24 cellular contexts compared by ENCODE assay signal in the genomic region with DNA sequence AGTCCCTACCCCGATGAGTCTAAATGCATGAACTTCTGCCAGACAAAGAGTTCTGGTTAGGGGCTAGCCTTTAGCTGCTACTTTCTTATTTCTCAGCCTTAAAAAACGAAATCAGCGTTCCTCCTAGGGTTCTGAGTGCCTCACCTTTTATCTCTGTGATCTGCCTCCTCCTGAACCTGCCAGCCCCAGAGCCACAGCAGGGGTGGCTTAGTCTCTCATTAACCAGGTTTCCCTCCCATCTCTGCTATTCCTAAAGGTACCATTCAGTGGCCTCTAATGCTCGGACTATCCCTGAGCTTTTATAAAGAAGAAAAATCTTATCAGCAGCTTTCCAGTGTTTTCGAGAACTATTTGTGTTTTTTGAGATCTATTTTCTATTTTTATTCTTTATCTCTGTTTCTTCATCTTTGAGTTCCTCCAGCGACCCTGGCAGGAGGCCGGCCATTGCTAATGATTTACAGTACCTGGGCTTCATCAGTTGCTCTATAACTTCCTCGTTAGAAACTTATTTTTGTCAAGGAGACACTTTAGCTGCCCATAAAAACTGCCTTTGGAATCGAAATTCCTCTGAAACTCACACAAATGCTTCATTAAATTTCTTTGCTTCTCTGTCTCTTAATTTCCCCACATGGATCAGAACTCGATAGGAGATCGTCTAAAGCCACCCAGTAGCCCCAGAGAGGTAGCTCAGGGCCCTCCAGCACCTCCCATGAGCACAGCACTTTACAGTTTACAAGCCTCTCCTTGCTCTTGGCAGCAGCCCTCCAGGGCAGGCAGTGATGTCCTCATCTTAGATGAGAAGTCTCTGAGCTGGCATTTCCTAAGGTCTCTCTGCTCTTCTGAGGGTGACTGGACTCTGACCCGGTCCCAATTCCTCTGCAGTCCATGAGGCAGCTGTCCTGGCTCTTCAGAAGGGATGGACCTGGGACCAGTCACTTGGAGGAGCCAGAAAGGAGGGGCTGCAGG.
"Had no signal": no experiment of that assay in that cellular context is flagged by ENCODE, and none has a peak within 500 bp of the region (broad histone marks: within the 10 kb centered on the region; RNA-seq: fewer than 3 reads in every experiment).

No MANE protein-coding gene starts in this region.

- H3K36me3 ChIP-seq: adrenal gland, breast epithelium, gastroesophageal sphincter, suprapubic skin, transverse colon had no signal

- H3K4me3 ChIP-seq: adrenal gland, breast epithelium, gastroesophageal sphincter, suprapubic skin, transverse colon had no signal

- H3K4me3 Mint-ChIP-seq: stimulated activated naive CD8-positive, alpha-beta T cell treated with anti-CD3 and anti-CD28 coated beads, Interleukin-15, amount 100 ng/mL, for 72 hours had no signal

- ATAC-seq: activated naive CD4-positive, alpha-beta T cell treated with anti-CD3 and anti-CD28 coated beads, Interleukin-2, amount 50 U/mL, for 72 hours; esophagus mucosa; gastroesophageal sphincter; left colon had no signal

- FAIRE-seq: astrocyte, small intestine had no signal

- H3K27me3 ChIP-seq: adrenal gland, breast epithelium, suprapubic skin, transverse colon had no signal

- H3K4me1 ChIP-seq: adrenal gland, breast epithelium, gastroesophageal sphincter, suprapubic skin, transverse colon had no signal

- H3K4me1 Mint-ChIP-seq: stimulated activated naive CD8-positive, alpha-beta T cell treated with anti-CD3 and anti-CD28 coated beads, Interleukin-15, amount 100 ng/mL, for 72 hours had no signal

- H3K27ac ChIP-seq: adrenal gland, gastroesophageal sphincter, suprapubic skin, transverse colon had no signal

- H3K27ac Mint-ChIP-seq: activated naive CD4-positive, alpha-beta T cell treated with anti-CD3 and anti-CD28 coated beads, Interleukin-2, amount 50 U/mL, for 72 hours; progenitor cell of endocrine pancreas; stimulated activated naive CD8-positive, alpha-beta T cell treated with anti-CD3 and anti-CD28 coated beads, Interleukin-15, amount 100 ng/mL, for 72 hours had no signal

- H3K9me3 ChIP-seq: adrenal gland, breast epithelium, transverse colon had no signal

- DNase-seq: activated CD4-positive, alpha-beta T cell treated with anti-CD3 and anti-CD28 coated beads, Interleukin-2, amount 50 U/mL, for 1 hour; activated CD4-positive, CD25-positive, alpha-beta regulatory T cell treated with anti-CD3 and anti-CD28 coated beads, Interleukin-2, amount 50 U/mL, for 72 hours; activated CD8-positive, alpha-beta memory T cell treated with anti-CD3 and anti-CD28 coated beads, Interleukin-2, amount 50 U/mL, for 4 hours; activated effector memory CD4-positive, alpha-beta T cell treated with anti-CD3 and anti-CD28 coated beads, Interleukin-2, amount 50 U/mL, for 16 hours; activated T-cell treated with anti-CD3 and anti-CD28 coated beads, Interleukin-2, amount 50 U/mL, for 48 hours; cerebellar nuclear complex; cortex of kidney; effector CD4-positive, alpha-beta T cell; left colon; midbrain; right cardiac atrium; small intestine; stimulated activated CD4-positive, alpha-beta T cell treated with anti-CD3 and anti-CD28 coated beads, Interleukin-15, amount 100 ng/mL, for 24 hours; stimulated activated CD4-positive, alpha-beta T cell treated with anti-CD3 and anti-CD28 coated beads, Interleukin-2, amount 100 ng/mL, for 48 hours; stimulated activated naive CD8-positive, alpha-beta T cell treated with anti-CD3 and anti-CD28 coated beads, Interleukin-15, amount 100 ng/mL, for 72 hours; transverse colon had no signal
